9 cellular contexts compared by ENCODE assay signal in the genomic region with DNA sequence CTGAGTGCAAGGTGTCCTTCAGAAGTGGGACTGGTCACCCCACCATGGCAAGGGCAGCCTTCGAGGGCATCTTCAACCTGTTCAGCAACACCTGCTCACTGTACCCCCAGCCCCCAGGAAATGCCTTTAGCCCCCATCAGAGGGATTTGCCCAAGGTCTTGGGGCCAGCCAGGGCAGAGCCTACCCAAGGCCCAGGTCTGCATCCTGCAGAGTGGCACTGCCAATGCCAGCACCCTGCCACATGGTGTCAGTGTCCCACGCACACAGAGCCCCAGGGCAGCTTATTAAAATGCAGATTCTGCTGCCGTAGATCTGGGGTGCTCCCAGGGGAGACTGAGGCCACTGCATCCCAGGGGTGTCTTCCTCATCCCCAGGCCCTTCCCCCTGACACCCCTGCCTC.
DNase-seq lines count a peak whose midpoint lies in the region; ATAC-seq and TF ChIP-seq lines count a peak whose summit lies in the region.
"Had no signal": no experiment of that assay in that cellular context is flagged by ENCODE, and none has a peak within 500 bp of the region (broad histone marks: within the 10 kb centered on the region; RNA-seq: fewer than 3 reads in every experiment).

No MANE protein-coding gene starts in this region.

- ATAC-seq in foreskin keratinocyte (no peak), HG03439 (IDR thresholded peaks at IDR 0.05; ENCODE audit: unreplicated experiment) (no peak), HG03460 (IDR thresholded peaks at IDR 0.05; ENCODE audit: unreplicated experiment) (no peak)

- H3K27me3 ChIP-seq in foreskin keratinocyte, result no peaks in the 10 kb centered on the region
- H3K27me3 ChIP-seq in effector memory CD4-positive, alpha-beta T cell (replicated peaks; ENCODE audit: control insufficient read depth, insufficient read depth, low read length, poor library complexity, severe bottlenecking), result no peaks in the 10 kb centered on the region

- POLR2A ChIA-PET in GM10248 (lab: Yijun Ruan, JAX) (no interaction called here), RWPE1 (lab: Yijun Ruan, JAX; ENCODE audit: low non-redundant PET) (interaction anchor here (0.7 kb wide), 1 partner anchor 29 kb away, joined by 3 read pairs; no protein-coding TSS in a partner anchor)

- no peaks in the 10 kb centered on the region for H3K36me3 ChIP-seq in effector memory CD4-positive, alpha-beta T cell (ENCODE audit: control insufficient read depth, insufficient read depth, low read length)

- DNase-seq in 8988T (peak; percentile 47), GM10248 (ENCODE audit: extremely low spot score) (no peak), RWPE1 (ENCODE audit: low spot score) (no peak), foreskin keratinocyte (no peak), DMS114 treated with DMSO at 0.1 percent for 48 hours (lab: John Stamatoyannopoulos, UW; ENCODE audit: unreplicated experiment) (no peak)
- no peak for DNase-seq in effector memory CD4-positive, alpha-beta T cell
- DNase-seq: T1000 had no signal

- no peaks in the 10 kb centered on the region for H3K9me3 ChIP-seq in effector memory CD4-positive, alpha-beta T cell (ENCODE audit: control insufficient read depth, low read length)

- no peaks in the 10 kb centered on the region for H3K4me1 ChIP-seq in foreskin keratinocyte
- no peaks in the 10 kb centered on the region for H3K4me1 ChIP-seq in effector memory CD4-positive, alpha-beta T cell (ENCODE audit: control insufficient read depth, insufficient read depth, low read length, poor library complexity, severe bottlenecking)

- H3K4me3 ChIP-seq in effector memory CD4-positive, alpha-beta T cell (ENCODE audit: insufficient read depth, low read depth, low read length, poor library complexity, severe bottlenecking), result no peak overlapping the region

- H3K27ac ChIP-seq in RWPE1, result no peak overlapping the region
- H3K27ac ChIP-seq in foreskin keratinocyte, result no peak overlapping the region
- no peak overlapping the region for H3K27ac ChIP-seq in effector memory CD4-positive, alpha-beta T cell (ENCODE audit: insufficient read depth, low read length, poor library complexity, severe bottlenecking)

- TF ChIP-seq CTCF in GM10248 (IDR thresholded peaks at IDR 0.05; ENCODE audit: control extremely low read depth, extremely low read depth, low read depth, missing control alignments), result peak; percentile 20
- TF ChIP-seq CTCF in RWPE1 (conservative IDR thresholded peaks at IDR 0.05; ENCODE audit: low read depth), result 0 out of 2 replicates have a peak, but pooled peaks have one; percentile 22
- TF ChIP-seq CTCF in foreskin keratinocyte (conservative IDR thresholded peaks at IDR 0.05), result peak; percentile 39

- CTCF ChIA-PET in GM10248 (lab: Yijun Ruan, JAX) (interaction anchor here (1.2 to 1.6 kb wide), 2 partner anchors 29 to 372 kb away, joined by 4 read pairs; no protein-coding TSS in a partner anchor), RWPE1 (lab: Yijun Ruan, JAX) (interaction anchor here (0.6 kb wide), 2 partner anchors 9 to 400 kb away, joined by 3 to 6 read pairs; no protein-coding TSS in a partner anchor)
